In the genomic region with DNA sequence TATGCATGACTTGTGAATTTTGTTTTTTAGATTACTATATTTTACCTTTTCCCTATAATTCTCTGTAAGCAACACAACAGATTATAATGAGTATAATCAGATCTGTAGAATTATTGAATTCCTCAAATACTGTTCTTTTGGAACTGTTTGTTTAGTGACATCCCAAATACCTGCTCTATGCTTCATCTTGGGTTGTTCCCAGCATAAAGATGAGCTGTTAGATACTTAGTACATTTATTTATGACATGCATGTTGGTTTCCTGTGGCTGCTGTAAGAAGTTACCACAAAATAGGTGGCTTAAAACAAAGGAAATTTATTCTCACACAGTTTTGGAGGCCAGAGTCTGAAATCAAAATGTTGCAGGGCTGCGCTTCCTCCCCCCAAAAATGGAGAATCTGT, we compare ENCODE assay signal across 20 cellular contexts.
A peak's percentile ranks its signal among the peaks of the same experiment; 100 is the strongest.
DNase-seq lines count a peak whose midpoint lies in the region; ATAC-seq and TF ChIP-seq lines count a peak whose summit lies in the region.
"Had no signal": no experiment of that assay in that cellular context is flagged by ENCODE, and none has a peak within 500 bp of the region (broad histone marks: within the 10 kb centered on the region; RNA-seq: fewer than 3 reads in every experiment).

No MANE protein-coding gene starts in this region.

- no peaks in the 10 kb centered on the region for H4K20me1 ChIP-seq in smooth muscle cell (ENCODE audit: low read depth)

- no peaks in the 10 kb centered on the region for H3K9me3 ChIP-seq in smooth muscle cell (replicated peaks; ENCODE audit: low read depth)
- H3K9me3 ChIP-seq: BE2C, SK-N-SH had no signal

- WGBS in smooth muscle cell (ENCODE audit: low lambda C conversion rate), result 100% methylated on average over 1 of the region's 1 CpG

- ATAC-seq in GM19023 (IDR thresholded peaks at IDR 0.05; ENCODE audit: unreplicated experiment) (no peak), left cardiac atrium (no peak), HG02938 (IDR thresholded peaks at IDR 0.05; ENCODE audit: unreplicated experiment) (no peak)
- ATAC-seq: K562, Panc1, T-cell had no signal

- DNase-seq in HCEC 1CT (peak; percentile 34), fibroblast of gingiva (ENCODE audit: low read depth) (peak; percentile 3), smooth muscle cell (lab: John Stamatoyannopoulos, UW; ENCODE audit: unreplicated experiment) (no peak), NCI-H524 (lab: John Stamatoyannopoulos, UW) (no peak), left cardiac atrium (no peak)
- DNase-seq: BE2C; CD4-positive, alpha-beta memory T cell; DMS79 treated with DMSO at 0.1 percent for 48 hours; H7; NCI-H1048; NCI-H2081 treated with DMSO at 0.1 percent for 48 hours; NCI-H510A; Right ventricle myocardium superior; SK-N-SH; T-cell had no signal

- no peaks in the 10 kb centered on the region for H3K36me3 ChIP-seq in smooth muscle cell (ENCODE audit: low read depth)

- H3K79me2 ChIP-seq in smooth muscle cell (ENCODE audit: low read depth), result no peaks in the 10 kb centered on the region

- no peaks in the 10 kb centered on the region for H3K4me1 ChIP-seq in smooth muscle cell (ENCODE audit: low read depth)

- intact Hi-C loops in left cardiac atrium (cut with DNase I), result no loop called here

- no peak for TF ChIP-seq CTCF in smooth muscle cell (IDR thresholded peaks at IDR 0.05; ENCODE audit: borderline replicate concordance, insufficient read depth, poor library complexity, severe bottlenecking)

- no peaks in the 10 kb centered on the region for H3K27me3 ChIP-seq in smooth muscle cell (ENCODE audit: low read depth)
- H3K27me3 ChIP-seq: BE2C had no signal

- H3K27ac ChIP-seq in angular gyrus (ENCODE audit: low read depth, low read length) (peak overlapping the region; percentile 57), smooth muscle cell (ENCODE audit: low read depth) (peak overlapping the region; percentile 7)

- H3K9ac ChIP-seq in smooth muscle cell (ENCODE audit: low read depth), result no peak overlapping the region
- H3K9ac ChIP-seq: SK-N-SH had no signal

- no peak overlapping the region for H2AFZ ChIP-seq in smooth muscle cell (ENCODE audit: low read depth)

- no peaks in the 10 kb centered on the region for H3F3A ChIP-seq in smooth muscle cell (ENCODE audit: low read depth)

- H3K4me2 ChIP-seq in smooth muscle cell, result no peak overlapping the region
- H3K4me2 ChIP-seq: SK-N-SH had no signal

- H3K4me3 ChIP-seq in smooth muscle cell, result no peak overlapping the region
- H3K4me3 ChIP-seq: K562 had no signal

Comparison
In these comparisons a context has a peak if more than half of its experiments do, and no peak if none do; other contexts are left out.
1. DNase-seq: peak in HCEC 1CT (single experiment) and fibroblast of gingiva (single experiment); none in smooth muscle cell (single experiment), NCI-H524 (0 of 2) and left cardiac atrium (single experiment).